In genomic region chr3:15948403-15948802, GRCh38 we compare ENCODE assay signal across 21 cellular contexts.
"Had no signal": no experiment of that assay in that cellular context is flagged by ENCODE, and none has a peak within 500 bp of the region (broad histone marks: within the 10 kb centered on the region; RNA-seq: fewer than 3 reads in every experiment).

No MANE protein-coding gene starts in this region.

- H3K27me3 ChIP-seq: brain microvascular endothelial cell, pancreas, sigmoid colon, spleen, upper lobe of left lung had no signal

- H3K9me3 Mint-ChIP-seq: activated T-helper 2 cell treated with anti-CD3 and anti-CD28 coated beads, Interferon-gamma antibody, Interleukin-2, Interleukin-4, amounts not matched to agents 10 μg/mL and 5 μg/mL and 100 μg/mL, durations not matched to agents 14 hours and 24 hours and 36 hours; central memory CD8-positive, alpha-beta T cell; naive thymus-derived CD8-positive, alpha-beta T cell; stimulated activated memory B cell treated with anti-CD40 and anti-IgM and Interleukin-4, amounts not matched to agents 10 μg/mL and 1 μg/mL and 100 μg/mL, for 72 hours had no signal

- H3K4me1 Mint-ChIP-seq: activated CD4-positive, alpha-beta memory T cell treated with anti-CD3 and anti-CD28 coated beads, Interleukin-2, amount 10 ng/mL, durations not matched to agents 7 days and 5 days; activated CD8-positive, alpha-beta memory T cell treated with anti-CD3 and anti-CD28 coated beads, Interleukin-2, amount 10 ng/mL, durations not matched to agents 7 days and 5 days; central memory CD8-positive, alpha-beta T cell; stimulated activated memory B cell treated with anti-CD40 and anti-IgM and Interleukin-4, amounts not matched to agents 10 μg/mL and 1 μg/mL and 100 μg/mL, for 72 hours had no signal

- H3K27me3 Mint-ChIP-seq: activated CD8-positive, alpha-beta memory T cell treated with anti-CD3 and anti-CD28 coated beads, Interleukin-2, amount 10 ng/mL, durations not matched to agents 7 days and 5 days; central memory CD8-positive, alpha-beta T cell; stimulated activated memory B cell treated with anti-CD40 and anti-IgM and Interleukin-4, amounts not matched to agents 10 μg/mL and 1 μg/mL and 100 μg/mL, for 72 hours had no signal

- H3K9me3 ChIP-seq: pancreas, sigmoid colon, spleen, thoracic aorta, upper lobe of left lung had no signal

- H3K27ac ChIP-seq: brain microvascular endothelial cell, coronary artery, pancreas, sigmoid colon, spleen, thoracic aorta, upper lobe of left lung had no signal

- H3K36me3 Mint-ChIP-seq: activated CD8-positive, alpha-beta memory T cell treated with anti-CD3 and anti-CD28 coated beads, Interleukin-2, amount 10 ng/mL, durations not matched to agents 7 days and 5 days; naive thymus-derived CD8-positive, alpha-beta T cell had no signal

- H3K4me1 ChIP-seq: sigmoid colon, spleen, upper lobe of left lung had no signal

- H3K27ac Mint-ChIP-seq: activated CD4-positive, alpha-beta memory T cell treated with anti-CD3 and anti-CD28 coated beads, Interleukin-2, amount 10 ng/mL, durations not matched to agents 7 days and 5 days; activated CD8-positive, alpha-beta memory T cell treated with anti-CD3 and anti-CD28 coated beads, Interleukin-2, amount 10 ng/mL, durations not matched to agents 7 days and 5 days; activated T-helper 2 cell treated with anti-CD3 and anti-CD28 coated beads, Interferon-gamma antibody, Interleukin-2, Interleukin-4, amounts not matched to agents 10 μg/mL and 5 μg/mL and 100 μg/mL, durations not matched to agents 14 hours and 24 hours and 36 hours; naive thymus-derived CD8-positive, alpha-beta T cell; stimulated activated memory B cell treated with anti-CD40 and anti-IgM and Interleukin-4, amounts not matched to agents 10 μg/mL and 1 μg/mL and 100 μg/mL, for 72 hours had no signal

- ATAC-seq: activated CD8-positive, alpha-beta memory T cell treated with anti-CD3 and anti-CD28 coated beads, Interleukin-2, amount 10 ng/mL, durations not matched to agents 7 days and 5 days; naive thymus-derived CD8-positive, alpha-beta T cell; pancreas; stimulated activated memory B cell treated with anti-CD40 and anti-IgM and Interleukin-4, amounts not matched to agents 10 μg/mL and 1 μg/mL and 100 μg/mL, for 72 hours had no signal

- H3K4me3 Mint-ChIP-seq: activated CD4-positive, alpha-beta memory T cell treated with anti-CD3 and anti-CD28 coated beads, Interleukin-2, amount 10 ng/mL, durations not matched to agents 7 days and 5 days; activated CD8-positive, alpha-beta memory T cell treated with anti-CD3 and anti-CD28 coated beads, Interleukin-2, amount 10 ng/mL, durations not matched to agents 7 days and 5 days; central memory CD8-positive, alpha-beta T cell; naive thymus-derived CD8-positive, alpha-beta T cell; stimulated activated memory B cell treated with anti-CD40 and anti-IgM and Interleukin-4, amounts not matched to agents 10 μg/mL and 1 μg/mL and 100 μg/mL, for 72 hours had no signal

- DNase-seq: activated CD4-positive, alpha-beta memory T cell treated with anti-CD3 and anti-CD28 coated beads, Interleukin-2, amount 10 ng/mL, durations not matched to agents 7 days and 5 days; activated CD4-positive, alpha-beta T cell treated with anti-CD3 and anti-CD28 coated beads for 48 hours; activated CD4-positive, CD25-positive, alpha-beta regulatory T cell; activated CD8-positive, alpha-beta memory T cell treated with anti-CD3 and anti-CD28 coated beads, Interleukin-2, amount 10 ng/mL, durations not matched to agents 7 days and 5 days; activated naive CD4-positive, alpha-beta T cell treated with Interleukin-2 at 50 U/mL for 16 hours; anterior cingulate cortex; brain microvascular endothelial cell; mesendoderm; naive thymus-derived CD8-positive, alpha-beta T cell; pancreas; sigmoid colon; spleen; stimulated activated CD4-positive, alpha-beta T cell treated with anti-CD3 and anti-CD28 coated beads, Interleukin-4, amount 100 ng/mL, for 4 hours; T-helper 1 cell; T1000; upper lobe of left lung had no signal
